In the genomic region with DNA sequence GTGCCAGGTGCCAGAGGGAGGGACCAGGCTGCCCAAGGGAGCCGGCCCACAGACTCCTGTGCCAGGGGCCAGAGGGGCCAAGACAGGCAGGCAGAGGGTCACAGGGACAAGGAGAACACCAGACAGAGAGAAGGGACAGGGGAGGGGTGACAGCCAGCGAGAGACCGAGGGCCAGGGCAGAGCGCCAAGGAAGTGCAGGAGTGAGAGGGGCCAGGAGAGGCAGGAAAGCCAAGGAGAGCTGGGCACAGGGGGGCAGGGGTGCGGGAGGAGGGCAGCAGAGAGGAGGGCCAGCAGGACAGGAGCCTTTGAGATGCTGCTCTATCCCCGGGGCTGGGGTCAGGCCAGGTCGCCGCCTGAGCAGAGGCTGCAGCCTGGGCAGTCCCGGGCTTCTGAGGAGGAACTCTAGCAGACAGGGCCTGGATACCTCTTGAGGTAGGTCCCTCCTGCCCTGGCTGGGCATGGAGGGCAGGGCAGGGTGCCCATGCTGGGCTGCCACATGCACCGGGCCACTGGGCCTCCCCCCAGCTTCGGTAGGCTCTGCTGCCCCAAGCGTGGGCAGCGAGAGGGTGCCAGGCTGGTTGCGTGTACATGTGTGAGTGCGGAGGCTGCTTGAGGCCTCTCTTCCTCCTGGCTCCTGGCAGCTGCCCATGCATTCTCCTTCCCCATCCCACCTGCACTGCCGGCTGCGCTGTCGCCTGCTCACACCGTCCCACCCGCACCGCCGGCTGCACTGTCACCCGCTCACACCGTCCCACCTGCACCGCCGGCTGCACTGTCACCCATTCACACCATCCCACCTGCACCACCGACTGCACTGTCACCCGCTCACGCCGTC, we compare ENCODE assay signal across 13 cellular contexts. TPM values are rescaled to one million over a fixed set of nuclear protein-coding genes. Genes with fewer than 3 reads are reported as not detected.
DNase-seq lines count a peak whose midpoint lies in the region; ATAC-seq and TF ChIP-seq lines count a peak whose summit lies in the region.
"Had no signal": no experiment of that assay in that cellular context is flagged by ENCODE, and none has a peak within 500 bp of the region (broad histone marks: within the 10 kb centered on the region; RNA-seq: fewer than 3 reads in every experiment).

No MANE protein-coding gene starts in this region.

- WGBS in esophagus muscularis mucosa: 68% methylated on average over 23 of the region's 30 CpGs
- WGBS in neuronal stem cell (ENCODE audit: extremely low coverage in 2 of 2, insufficient read length in 2 of 2, insufficient replicate concordance in 1 of 2), 2 donors: no CpG with 5 or more reads among the region's 30 CpGs
- 53% methylated on average over 29 to 30 of the region's 30 CpGs for WGBS in aorta, 2 donors

- H3K23ac ChIP-seq in neuronal stem cell (ENCODE audit: low read depth, low read length, poor library complexity): peak overlapping the region; percentile 91

- peak overlapping the region; percentile 16 for H2BK120ac ChIP-seq in neuronal stem cell (ENCODE audit: low read depth, low read length)

- no peak overlapping the region for H3K4me2 ChIP-seq in neuronal stem cell (ENCODE audit: insufficient read depth, low read length, poor library complexity, severe bottlenecking)

- H3K27ac ChIP-seq in esophagus muscularis mucosa (replicated peaks in 1 of 4) (peak overlapping the region; percentile 84 to 87 (median 86)), neuronal stem cell (replicated peaks; ENCODE audit: low read length) (peak overlapping the region; percentile 24), aorta (ENCODE audit: low read depth in 1 of 2, low read length in 2 of 2) (peak overlapping the region in 1 of 2 donors; percentile 79)
- H3K27ac ChIP-seq: SJSA1 had no signal

- H2AFZ ChIP-seq in neuronal stem cell (ENCODE audit: low read length): peak overlapping the region; percentile 74

- TF ChIP-seq POLR2A in esophagus muscularis mucosa (IDR thresholded peaks at IDR 0.05; ENCODE audit: low read depth): no peak

- H4K91ac ChIP-seq in neuronal stem cell (ENCODE audit: low read depth, low read length, poor library complexity): peak overlapping the region; percentile 87

- no peaks in the 10 kb centered on the region for H3K79me1 ChIP-seq in neuronal stem cell (ENCODE audit: low read depth, low read length)

- no peak overlapping the region for H4K8ac ChIP-seq in neuronal stem cell (ENCODE audit: low read depth, low read length)

- POLR2A ChIA-PET in GM10248 (lab: Yijun Ruan, JAX): no interaction called here

- H2BK15ac ChIP-seq in neuronal stem cell (ENCODE audit: low read length): peak overlapping the region; percentile 99

- peak overlapping the region; percentile 79 for H2AK5ac ChIP-seq in neuronal stem cell (ENCODE audit: low read depth, low read length)

- no peaks in the 10 kb centered on the region for H3K27me3 ChIP-seq in esophagus muscularis mucosa
- no peaks in the 10 kb centered on the region for H3K27me3 ChIP-seq in neuronal stem cell (ENCODE audit: control insufficient read depth in 3 of 3, insufficient read depth in 3 of 3, low read depth in 1 of 3, low read length in 3 of 3)
- no peaks in the 10 kb centered on the region for H3K27me3 ChIP-seq in aorta (ENCODE audit: control insufficient read depth in 1 of 2, insufficient read depth in 2 of 2, low read length in 1 of 2)

- no peaks in the 10 kb centered on the region for H3K9me3 ChIP-seq in esophagus muscularis mucosa
- no peaks in the 10 kb centered on the region for H3K9me3 ChIP-seq in neuronal stem cell (replicated peaks in 1 of 2; ENCODE audit: control insufficient read depth in 2 of 2, insufficient read depth in 1 of 2, low read depth in 1 of 2, low read length in 2 of 2)
- no peaks in the 10 kb centered on the region for H3K9me3 ChIP-seq in aorta (ENCODE audit: control insufficient read depth, low read length)
- H3K9me3 ChIP-seq: SJSA1 had no signal

- H3K18ac ChIP-seq in neuronal stem cell (ENCODE audit: low read length): peak overlapping the region; percentile 78

- CTCF ChIA-PET in GM10248 (lab: Yijun Ruan, JAX): interaction anchor here (1.8 to 2.4 kb wide), 2 partner anchors 11 to 17 kb away, joined by 5 to 8 read pairs; no protein-coding TSS in a partner anchor

- H3K4me1 ChIP-seq in esophagus muscularis mucosa: peaks cover 27 to 67% (median 63%) of the 10 kb centered on the region in 4 donors
- peaks cover 22 to 33% of the 10 kb centered on the region in 2 donors for H3K4me1 ChIP-seq in neuronal stem cell (ENCODE audit: control insufficient read depth in 2 of 2, insufficient read depth in 1 of 2, low read depth in 1 of 2, low read length in 2 of 2)
- H3K4me1 ChIP-seq in aorta (ENCODE audit: control insufficient read depth in 1 of 2, insufficient read depth in 2 of 2, low read length in 2 of 2): peaks cover 0 to 3% of the 10 kb centered on the region in 2 donors

- H2BK12ac ChIP-seq in neuronal stem cell (ENCODE audit: low read length): peak overlapping the region; percentile 93

- DNase-seq in Right ventricle myocardium inferior (ENCODE audit: missing footprints) (peak; percentile 71), cardiac septum (ENCODE audit: low spot score) (no peak), esophagus muscularis mucosa (ENCODE audit: extremely low spot score) (no peak), neuronal stem cell (ENCODE audit: low spot score) (no peak), aorta (peak in 1 of 2 donors; percentile 81), GM10248 (ENCODE audit: extremely low spot score) (no peak), foreskin fibroblast (no peak)
- DNase-seq: activated CD4-positive, alpha-beta memory T cell treated with anti-CD3 and anti-CD28 coated beads, Interleukin-2, amount 10 ng/mL, durations not matched to agents 7 days and 5 days; left colon; NCI-H226 had no signal

- peak overlapping the region; percentile 75 for H3K14ac ChIP-seq in neuronal stem cell (ENCODE audit: low read length)

- H3K4me3 ChIP-seq in esophagus muscularis mucosa (peak overlapping the region; percentile 42 to 49 (median 46)), neuronal stem cell (ENCODE audit: low read length in 2 of 2) (no peak overlapping the region), aorta (ENCODE audit: low read length in 2 of 2) (no peak overlapping the region), foreskin fibroblast (ENCODE audit: low read depth in 1 of 2, low read length in 2 of 2) (no peak overlapping the region)
- H3K4me3 ChIP-seq: SJSA1 had no signal

- intact Hi-C loops in Right ventricle myocardium inferior (cut with DNase I) (no loop called here), cardiac septum (cut with DNase I) (no loop called here), esophagus muscularis mucosa (cut with DNase I) (no loop called here), aorta (cut with DNase I) (no loop called here)

- H3K36me3 ChIP-seq in esophagus muscularis mucosa (no peaks in the 10 kb centered on the region), neuronal stem cell (replicated peaks in 1 of 2; ENCODE audit: control insufficient read depth in 2 of 2, insufficient read depth in 2 of 2, low read length in 2 of 2) (no peaks in the 10 kb centered on the region), aorta (ENCODE audit: control insufficient read depth in 1 of 2, insufficient read depth in 2 of 2, low read length in 1 of 2) (no peaks in the 10 kb centered on the region)
- H3K36me3 ChIP-seq: SJSA1 had no signal

- ATAC-seq in Right ventricle myocardium inferior (no peak), aorta (ENCODE audit: low FRiP score) (peak; percentile 5), HG03520 (IDR thresholded peaks at IDR 0.05; ENCODE audit: unreplicated experiment) (no peak)
- ATAC-seq: left colon had no signal

- peak overlapping the region; percentile 60 for H3K9ac ChIP-seq in neuronal stem cell (ENCODE audit: low read depth, low read length, poor library complexity)

- TF ChIP-seq CTCF in esophagus muscularis mucosa (IDR thresholded peaks at IDR 0.05) (no peak), GM10248 (IDR thresholded peaks at IDR 0.05; ENCODE audit: control extremely low read depth, extremely low read depth, low read depth, missing control alignments) (no peak), foreskin fibroblast (IDR thresholded peaks at IDR 0.05; ENCODE audit: low read depth, low read length) (no peak)

- peak overlapping the region; percentile 84 for H2BK5ac ChIP-seq in neuronal stem cell (ENCODE audit: low read length)

- no peak for TF ChIP-seq EP300 in esophagus muscularis mucosa (IDR thresholded peaks at IDR 0.05)

- peak overlapping the region; percentile 17 for H3K4ac ChIP-seq in neuronal stem cell (ENCODE audit: low read length)

RNA-seq across cellular contexts. Expression of a gene that starts 12.2 kb away (rescaled TPM):
- total RNA-seq in Right ventricle myocardium inferior: 22.5 TPM
- total RNA-seq in cardiac septum: 35.1 TPM
- 10 to 100 TPM; 10.3 to 36.5 (median 35.4) TPM for total RNA-seq in esophagus muscularis mucosa
- 0.13 TPM for polyA plus RNA-seq in neuronal stem cell (2013, experiment 1 of 2)
- 0.73 TPM for polyA plus RNA-seq in neuronal stem cell (2013, experiment 2 of 2)
- 100 to 1,000 TPM in 1 of 2 donors, 10 to 100 TPM in 1; 45.2 to 128 TPM for total RNA-seq in aorta
- 10 to 100 TPM; 12.0 to 40.4 TPM for polyA plus RNA-seq in aorta

RNA-seq across cellular contexts. Expression of a gene that starts 26.3 kb away (rescaled TPM):
- 0.35 TPM for total RNA-seq in Right ventricle myocardium inferior
- total RNA-seq in cardiac septum: 0.78 TPM
- total RNA-seq in esophagus muscularis mucosa: 1 to 10 TPM in 1 of 4 donors, not detected in 3; 4.2 TPM
- 0.13 TPM for polyA plus RNA-seq in neuronal stem cell (2013, experiment 1 of 2)
- not detected for polyA plus RNA-seq in neuronal stem cell (2013, experiment 2 of 2)
- 1 to 10 TPM in 1 of 2 donors, under 1 TPM in 1; 0.81 to 2.2 TPM for total RNA-seq in aorta
- under 1 TPM; 0.75 to 0.82 TPM for polyA plus RNA-seq in aorta
- total RNA-seq: fibroblast of lung, SJSA1 had no signal
- polyA plus RNA-seq: fibroblast of lung had no signal

RNA-seq across cellular contexts. Expression of a gene that starts 26.6 kb away (rescaled TPM):
- total RNA-seq in Right ventricle myocardium inferior (5.0 TPM), cardiac septum (0.75 TPM), esophagus muscularis mucosa (not detected), aorta (not detected)
- polyA plus RNA-seq in neuronal stem cell (2013, experiment 1 of 2): not detected
- not detected for polyA plus RNA-seq in neuronal stem cell (2013, experiment 2 of 2)
- polyA plus RNA-seq in aorta: not detected
- total RNA-seq: fibroblast of lung, left colon, SJSA1 had no signal
- polyA plus RNA-seq: fibroblast of lung had no signal

RNA-seq across cellular contexts. Expression of a gene that starts 30.3 kb away (rescaled TPM):
- total RNA-seq in Right ventricle myocardium inferior (not detected), cardiac septum (not detected), esophagus muscularis mucosa (not detected), aorta (under 1 TPM; 0.19 to 0.75 TPM)
- not detected for polyA plus RNA-seq in neuronal stem cell (2013, experiment 1 of 2)
- polyA plus RNA-seq in neuronal stem cell (2013, experiment 2 of 2): not detected
- 10 to 100 TPM in 1 of 2 donors, 1 to 10 TPM in 1; 6.4 to 14.3 TPM for polyA plus RNA-seq in aorta
- total RNA-seq: activated CD4-positive, alpha-beta memory T cell treated with anti-CD3 and anti-CD28 coated beads, Interleukin-2, amount 10 ng/mL, durations not matched to agents 7 days and 5 days; fibroblast of lung; SJSA1 had no signal
- polyA plus RNA-seq: fibroblast of lung had no signal

RNA-seq across cellular contexts. Expression of a gene that starts 54.5 kb away (rescaled TPM):
- total RNA-seq in Right ventricle myocardium inferior: 36.3 TPM
- total RNA-seq in cardiac septum: 41.5 TPM
- total RNA-seq in esophagus muscularis mucosa: 1 to 10 TPM; 2.8 to 6.0 (median 3.6) TPM
- 0.49 TPM for polyA plus RNA-seq in neuronal stem cell (2013, experiment 1 of 2)
- 0.32 TPM for polyA plus RNA-seq in neuronal stem cell (2013, experiment 2 of 2)
- 10 to 100 TPM in 1 of 2 donors, 1 to 10 TPM in 1; 8.8 to 54.3 TPM for total RNA-seq in aorta
- polyA plus RNA-seq in aorta: 1 to 10 TPM; 3.4 to 3.9 TPM
- total RNA-seq: fibroblast of lung had no signal
- polyA plus RNA-seq: fibroblast of lung had no signal

Comparison
In these comparisons a context has a peak if more than half of its experiments do, and no peak if none do; other contexts are left out.
1. H3K4me3 ChIP-seq: peak in esophagus muscularis mucosa (4 of 4); none in neuronal stem cell (0 of 2), aorta (0 of 2) and foreskin fibroblast (0 of 2).